ENCODE assay signal across 12 cellular contexts in the genomic region with DNA sequence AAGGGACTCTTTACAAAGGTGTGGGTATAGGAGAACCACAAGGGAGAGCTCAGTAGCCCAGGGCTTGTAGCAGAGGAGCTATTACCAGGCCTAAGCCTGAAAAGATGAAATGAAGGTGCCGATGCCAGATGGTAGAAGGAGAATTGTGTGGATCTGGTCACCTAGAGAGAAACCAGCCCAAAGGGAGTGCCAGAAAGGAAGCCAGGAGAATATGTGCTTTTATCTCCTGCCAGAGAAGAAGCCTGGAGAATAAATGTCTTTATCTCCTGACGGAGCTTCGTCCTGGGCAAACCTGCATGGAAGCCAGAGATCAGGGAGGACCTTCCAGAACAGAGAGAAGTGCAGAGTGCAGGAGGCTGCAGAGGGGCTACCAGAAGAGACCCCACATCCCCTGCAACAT.
DNase-seq lines count a peak whose midpoint lies in the region; ATAC-seq and TF ChIP-seq lines count a peak whose summit lies in the region.
"Had no signal": no experiment of that assay in that cellular context is flagged by ENCODE, and none has a peak within 500 bp of the region (broad histone marks: within the 10 kb centered on the region; RNA-seq: fewer than 3 reads in every experiment).

No MANE protein-coding gene starts in this region.

- no peak overlapping the region for H3K27ac Mint-ChIP-seq in activated T-helper 2 cell treated with anti-CD3 and anti-CD28 coated beads, Interferon-gamma antibody, Interleukin-2, Interleukin-4, amounts not matched to agents 10 μg/mL and 5 μg/mL and 100 μg/mL, durations not matched to agents 14 hours and 24 hours and 36 hours
- H3K27ac Mint-ChIP-seq: CD4-positive, alpha-beta memory T cell had no signal

- no peaks in the 10 kb centered on the region for H3K79me2 ChIP-seq in PC-9 (ENCODE audit: low read depth)

- no peaks in the 10 kb centered on the region for H3K9me3 ChIP-seq in PC-9 (ENCODE audit: insufficient read depth, low read depth)
- H3K9me3 ChIP-seq in vagina, result no peaks in the 10 kb centered on the region
- peaks cover 8% of the 10 kb centered on the region for H3K9me3 ChIP-seq in mucosa of descending colon
- H3K9me3 ChIP-seq: BE2C had no signal

- ATAC-seq in mucosa of descending colon, result no peak

- H3K9me3 Mint-ChIP-seq in activated T-helper 2 cell treated with anti-CD3 and anti-CD28 coated beads, Interferon-gamma antibody, Interleukin-2, Interleukin-4, amounts not matched to agents 10 μg/mL and 5 μg/mL and 100 μg/mL, durations not matched to agents 14 hours and 24 hours and 36 hours, result peaks cover 1% of the 10 kb centered on the region

- TF ChIP-seq POLR2A in vagina (IDR thresholded peaks at IDR 0.05), result no peak

- no peaks in the 10 kb centered on the region for H3K27me3 Mint-ChIP-seq in activated T-helper 2 cell treated with anti-CD3 and anti-CD28 coated beads, Interferon-gamma antibody, Interleukin-2, Interleukin-4, amounts not matched to agents 10 μg/mL and 5 μg/mL and 100 μg/mL, durations not matched to agents 14 hours and 24 hours and 36 hours (ENCODE audit: low read depth)

- intact Hi-C loops in PC-9 (cut with micrococcal nuclease; ENCODE audit: unreplicated experiment) (no loop called here), vagina (cut with DNase I) (no loop called here), mucosa of descending colon (cut with DNase I, micrococcal nuclease) (no loop called here)
- intact Hi-C loops in activated T-helper 2 cell treated with anti-CD3 and anti-CD28 coated beads, Interferon-gamma antibody, Interleukin-2, Interleukin-4, amounts not matched to agents 10 μg/mL and 5 μg/mL and 100 μg/mL, durations not matched to agents 14 hours and 24 hours and 36 hours (cut with micrococcal nuclease), result no loop called here

- H3F3A ChIP-seq in PC-9 (ENCODE audit: insufficient read depth, low read depth), result peaks cover 15% of the 10 kb centered on the region

- no peak overlapping the region for H3K4me3 ChIP-seq in PC-9
- no peak overlapping the region for H3K4me3 ChIP-seq in vagina
- H3K4me3 ChIP-seq in mucosa of descending colon, result no peak overlapping the region
- H3K4me3 ChIP-seq in foreskin fibroblast (ENCODE audit: low read depth in 1 of 2, low read length in 2 of 2), result no peak overlapping the region
- H3K4me3 ChIP-seq: GM23248 had no signal

- H3K27me3 ChIP-seq in PC-9 (ENCODE audit: insufficient read depth, low read depth), result no peaks in the 10 kb centered on the region
- H3K27me3 ChIP-seq in vagina, result no peaks in the 10 kb centered on the region
- H3K27me3 ChIP-seq: BE2C had no signal

- no peaks in the 10 kb centered on the region for H3K9me2 ChIP-seq in PC-9 (ENCODE audit: insufficient read depth)

- peaks cover 24% of the 10 kb centered on the region for H3K4me1 ChIP-seq in PC-9 (replicated peaks; ENCODE audit: insufficient read depth)
- H3K4me1 ChIP-seq in vagina, result no peaks in the 10 kb centered on the region
- H3K4me1 ChIP-seq in mucosa of descending colon (ENCODE audit: low read depth), result no peaks in the 10 kb centered on the region
- H3K4me1 ChIP-seq: BE2C had no signal

- H3K36me3 Mint-ChIP-seq in activated T-helper 2 cell treated with anti-CD3 and anti-CD28 coated beads, Interferon-gamma antibody, Interleukin-2, Interleukin-4, amounts not matched to agents 10 μg/mL and 5 μg/mL and 100 μg/mL, durations not matched to agents 14 hours and 24 hours and 36 hours (ENCODE audit: low read depth), result no peaks in the 10 kb centered on the region
- H3K36me3 Mint-ChIP-seq: CD4-positive, alpha-beta memory T cell had no signal

- no peaks in the 10 kb centered on the region for H4K20me1 ChIP-seq in PC-9 (ENCODE audit: insufficient read depth)

- H3K4me1 Mint-ChIP-seq in activated T-helper 2 cell treated with anti-CD3 and anti-CD28 coated beads, Interferon-gamma antibody, Interleukin-2, Interleukin-4, amounts not matched to agents 10 μg/mL and 5 μg/mL and 100 μg/mL, durations not matched to agents 14 hours and 24 hours and 36 hours (ENCODE audit: low read depth), result no peaks in the 10 kb centered on the region
- H3K4me1 Mint-ChIP-seq: CD4-positive, alpha-beta memory T cell had no signal

- H3K4me2 ChIP-seq in PC-9, result peak overlapping the region; percentile 58

- TF ChIP-seq CTCF in PC-9 (conservative IDR thresholded peaks at IDR 0.05) (no peak), vagina (IDR thresholded peaks at IDR 0.05) (no peak), mucosa of descending colon (IDR thresholded peaks at IDR 0.05) (no peak), foreskin fibroblast (IDR thresholded peaks at IDR 0.05; ENCODE audit: low read depth, low read length) (no peak)

- H3K36me3 ChIP-seq in PC-9 (ENCODE audit: low read depth), result no peaks in the 10 kb centered on the region
- no peaks in the 10 kb centered on the region for H3K36me3 ChIP-seq in vagina
- H3K36me3 ChIP-seq in mucosa of descending colon (ENCODE audit: low read depth), result no peaks in the 10 kb centered on the region
- H3K36me3 ChIP-seq: BE2C had no signal

- H3K4me3 Mint-ChIP-seq in activated T-helper 2 cell treated with anti-CD3 and anti-CD28 coated beads, Interferon-gamma antibody, Interleukin-2, Interleukin-4, amounts not matched to agents 10 μg/mL and 5 μg/mL and 100 μg/mL, durations not matched to agents 14 hours and 24 hours and 36 hours (ENCODE audit: low read depth), result no peak overlapping the region
- H3K4me3 Mint-ChIP-seq: CD4-positive, alpha-beta memory T cell had no signal

- CTCF ChIA-PET in PC-9 (lab: Charles Lee), result no interaction called here

- H2AFZ ChIP-seq in PC-9, result 0 out of 2 replicates have a peak overlapping the region, but pooled peaks have one; percentile 14
- H2AFZ ChIP-seq: GM23248 had no signal

- H3K27ac ChIP-seq in PC-9 (peak overlapping the region; percentile 78), epithelial cell of prostate (peak overlapping the region; percentile 67), vagina (no peak overlapping the region)
- H3K27ac ChIP-seq: C4-2B, GM23248 had no signal

- POLR2A ChIA-PET in PC-9 (lab: Charles Lee; ENCODE audit: unreplicated experiment), result no interaction called here

- BruUV-seq in PC-9 (replicated peaks; lab: Mats Ljungman, UMichigan), result no TSS peak

- DNase-seq in PC-9 (no peak), epithelial cell of prostate (ENCODE audit: low read depth, low spot score) (no peak), islet precursor cell (peak; percentile 18), vagina (ENCODE audit: extremely low spot score in 2 of 2) (peak; percentile 19 to 64), mucosa of descending colon (no peak), foreskin fibroblast (no peak)
- DNase-seq in activated T-helper 2 cell treated with anti-CD3 and anti-CD28 coated beads, Interferon-gamma antibody, Interleukin-2, Interleukin-4, amounts not matched to agents 10 μg/mL and 5 μg/mL and 100 μg/mL, durations not matched to agents 14 hours and 24 hours and 36 hours (ENCODE audit: low spot score), result no peak
- DNase-seq: BE2C; CD4-positive, alpha-beta memory T cell; DMS79; GM23248 had no signal

Comparison
In these comparisons a context has a peak if more than half of its experiments do, and no peak if none do; other contexts are left out.
1. DNase-seq: peak in islet precursor cell (single experiment) and vagina (2 of 2); none in PC-9 (0 of 2), epithelial cell of prostate (single experiment), mucosa of descending colon (0 of 3), activated T-helper 2 cell treated with anti-CD3 and anti-CD28 coated beads, Interferon-gamma antibody, Interleukin-2, Interleukin-4, amounts not matched to agents 10 μg/mL and 5 μg/mL and 100 μg/mL, durations not matched to agents 14 hours and 24 hours and 36 hours (single experiment) and foreskin fibroblast (0 of 2).